Comparison of ENCODE assay signal across 8 cellular contexts in the genomic region with DNA sequence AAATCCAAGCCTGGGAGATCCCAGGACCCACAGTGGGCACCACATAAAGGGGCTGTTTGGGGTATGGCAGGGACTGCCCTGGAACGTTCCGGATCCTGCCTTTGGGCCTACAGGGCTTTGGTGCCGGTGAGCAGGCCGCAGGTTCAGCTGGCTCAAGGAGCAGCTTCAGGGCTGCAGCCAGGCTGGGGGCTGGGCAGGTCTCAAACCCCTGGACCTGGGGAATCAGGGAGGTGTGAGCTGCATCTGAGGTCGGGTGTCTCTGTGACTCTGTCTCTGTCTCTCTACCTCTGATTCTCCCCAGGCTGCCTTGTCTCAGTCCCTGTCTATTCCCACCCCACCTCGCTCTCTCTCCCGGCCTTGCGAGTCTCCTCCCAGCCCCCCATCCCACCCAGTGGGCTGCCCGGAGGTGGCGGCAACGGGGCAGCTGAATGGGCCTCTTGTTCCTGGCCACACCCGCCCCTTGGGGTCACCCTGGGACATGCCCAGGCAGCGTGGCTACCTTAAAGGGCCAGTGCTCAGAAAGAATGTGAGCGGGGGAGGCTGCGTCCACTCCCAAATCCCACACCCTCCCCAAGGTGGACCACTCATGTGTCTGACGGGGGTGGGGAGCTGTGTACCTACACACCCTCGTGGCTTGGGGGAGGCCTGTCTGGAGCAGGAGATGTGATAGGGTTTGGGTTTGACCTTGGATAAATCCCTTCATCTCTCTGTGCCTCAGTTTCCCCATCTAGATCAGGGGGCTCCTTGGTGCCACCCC. TPM values are rescaled to one million over a fixed set of nuclear protein-coding genes. Genes with fewer than 3 reads are reported as not detected.
DNase-seq lines count a peak whose midpoint lies in the region; ATAC-seq and TF ChIP-seq lines count a peak whose summit lies in the region.

No MANE protein-coding gene starts in this region.

- ATAC-seq in RWPE2 (ENCODE audit: low read depth), result peak; percentile 23; the same call in 1 of the 3 replicates
- no peak for ATAC-seq in GM18519 (IDR thresholded peaks at IDR 0.05; ENCODE audit: low FRiP score, unreplicated experiment)
- ATAC-seq in GM18517 (IDR thresholded peaks at IDR 0.05; ENCODE audit: unreplicated experiment), result no peak

- no peak overlapping the region for H2BK120ac ChIP-seq in neuronal stem cell (ENCODE audit: low read depth, low read length)

- no peaks in the 10 kb centered on the region for H3K79me1 ChIP-seq in neuronal stem cell (ENCODE audit: low read depth, low read length)

- no peak overlapping the region for H3K4ac ChIP-seq in neuronal stem cell (ENCODE audit: low read length)

- H2BK5ac ChIP-seq in neuronal stem cell (ENCODE audit: low read length), result peak overlapping the region; percentile 7

- H3K14ac ChIP-seq in neuronal stem cell (ENCODE audit: low read length), result no peak overlapping the region

- H4K91ac ChIP-seq in neuronal stem cell (ENCODE audit: low read depth, low read length, poor library complexity), result no peak overlapping the region

- H2BK15ac ChIP-seq in neuronal stem cell (ENCODE audit: low read length), result no peak overlapping the region

- peaks cover 17% of the 10 kb centered on the region for H3K36me3 ChIP-seq in RWPE2 (ENCODE audit: low read depth)
- H3K36me3 ChIP-seq in neuronal stem cell (replicated peaks in 1 of 2; ENCODE audit: control insufficient read depth in 2 of 2, insufficient read depth in 2 of 2, low read length in 2 of 2), result no peaks in the 10 kb centered on the region

- peak overlapping the region; percentile 12 for H3K18ac ChIP-seq in neuronal stem cell (ENCODE audit: low read length)

- H3K9ac ChIP-seq in neuronal stem cell (ENCODE audit: low read depth, low read length, poor library complexity), result no peak overlapping the region

- no CpG with 5 or more reads among the region's 17 CpGs for WGBS in neuronal stem cell (ENCODE audit: extremely low coverage in 2 of 2, insufficient read length in 2 of 2, insufficient replicate concordance in 1 of 2), 2 donors

- DNase-seq in 8988T (peak; percentile 55), RWPE2 (ENCODE audit: low spot score) (no peak), foreskin melanocyte (peak; percentile 52), neuronal stem cell (ENCODE audit: low spot score) (no peak), GM13976 (ENCODE audit: low spot score) (no peak)
- no peak for DNase-seq in stimulated activated CD8-positive, alpha-beta memory T cell treated with anti-CD3 and anti-CD28 coated beads, Interleukin-4, amount 100 ng/mL, for 48 hours

- in situ Hi-C loops in GM13976 (cut with MboI; ENCODE audit: low sequenced_read_pairs, unreplicated experiment), result no loop called here

- no peak overlapping the region for H3K23ac ChIP-seq in neuronal stem cell (ENCODE audit: low read depth, low read length, poor library complexity)

- H4K8ac ChIP-seq in neuronal stem cell (ENCODE audit: low read depth, low read length), result no peak overlapping the region

- H2BK12ac ChIP-seq in neuronal stem cell (ENCODE audit: low read length), result no peak overlapping the region

- H2AFZ ChIP-seq in neuronal stem cell (ENCODE audit: low read length), result no peak overlapping the region

- TF ChIP-seq CTCF in RWPE2 (IDR thresholded peaks at IDR 0.05; ENCODE audit: poor library complexity, severe bottlenecking), result no peak
- TF ChIP-seq CTCF in GM13976 (IDR thresholded peaks at IDR 0.05; ENCODE audit: borderline replicate concordance, control extremely low read depth, extremely low read depth, insufficient read depth, missing control alignments), result no peak

- H2AK5ac ChIP-seq in neuronal stem cell (ENCODE audit: low read depth, low read length), result peak overlapping the region; percentile 8

- H3K4me1 ChIP-seq in RWPE2 (ENCODE audit: insufficient read depth, poor library complexity, severe bottlenecking) (peaks cover 4% of the 10 kb centered on the region), neuronal stem cell (ENCODE audit: control insufficient read depth in 2 of 2, insufficient read depth in 1 of 2, low read depth in 1 of 2, low read length in 2 of 2) (peaks cover 2 to 5% of the 10 kb centered on the region in 2 donors)

- H3K9me3 ChIP-seq in RWPE2 (ENCODE audit: severe bottlenecking) (no peaks in the 10 kb centered on the region), neuronal stem cell (replicated peaks in 1 of 2; ENCODE audit: control insufficient read depth in 2 of 2, insufficient read depth in 1 of 2, low read depth in 1 of 2, low read length in 2 of 2) (no peaks in the 10 kb centered on the region)

- H3K27me3 ChIP-seq in RWPE2 (ENCODE audit: insufficient read depth, poor library complexity, severe bottlenecking) (no peaks in the 10 kb centered on the region), neuronal stem cell (ENCODE audit: control insufficient read depth in 3 of 3, insufficient read depth in 3 of 3, low read depth in 1 of 3, low read length in 3 of 3) (peaks cover 0 to 2% (median 0%) of the 10 kb centered on the region in 3 experiments)

- no peak overlapping the region for H3K4me2 ChIP-seq in neuronal stem cell (ENCODE audit: insufficient read depth, low read length, poor library complexity, severe bottlenecking)

- H3K4me3 ChIP-seq in RWPE2 (ENCODE audit: severe bottlenecking) (no peak overlapping the region), neuronal stem cell (ENCODE audit: low read length in 2 of 2) (no peak overlapping the region)

- H3K27ac ChIP-seq in RWPE2 (ENCODE audit: poor library complexity, severe bottlenecking) (no peak overlapping the region), neuronal stem cell (replicated peaks; ENCODE audit: low read length) (no peak overlapping the region)

RNA-seq across cellular contexts. Expression of gene NFIC, which starts 31.1 kb away (rescaled TPM):
- polyA plus RNA-seq in neuronal stem cell (2013, experiment 1 of 2), result 4.0 TPM
- polyA plus RNA-seq in neuronal stem cell (2013, experiment 2 of 2), result 4.5 TPM

Comparison
In these comparisons a context has a peak if more than half of its experiments do, and no peak if none do; other contexts are left out.
1. DNase-seq: peak in 8988T (single experiment) and foreskin melanocyte (single experiment); none in RWPE2 (single experiment), neuronal stem cell (single experiment), stimulated activated CD8-positive, alpha-beta memory T cell treated with anti-CD3 and anti-CD28 coated beads, Interleukin-4, amount 100 ng/mL, for 48 hours (single experiment) and GM13976 (single experiment).